ENCODE assay signal across 1 cellular context in the genomic region with DNA sequence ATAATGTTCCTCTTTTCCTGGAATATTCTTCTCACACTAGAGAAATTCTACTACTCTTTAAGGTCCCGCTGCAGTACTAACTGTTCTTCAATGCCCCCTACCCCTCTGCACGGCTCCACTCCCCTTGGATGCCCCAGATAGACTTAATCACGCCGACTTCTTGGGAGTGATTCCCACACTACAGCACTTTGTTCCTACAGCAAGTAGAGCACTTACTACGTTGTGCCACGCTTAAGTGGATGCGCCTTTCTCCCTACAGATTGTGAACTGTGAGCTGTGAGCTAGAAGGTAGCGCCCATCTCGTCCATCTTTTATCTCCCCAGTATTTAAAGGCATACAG.
TF ChIP-seq lines count a peak whose summit lies in the region.

No MANE protein-coding gene starts in this region.

TF ChIP-seq in IMR-90, 13 proteins besides CTCF, POLR2A, EP300 and RAD21:
- TF ChIP-seq MAFK (IDR thresholded peaks at IDR 0.05; ENCODE audit: low read depth, low read length) (no peak), RCOR1 (IDR thresholded peaks at IDR 0.05; ENCODE audit: insufficient replicate concordance, low read length) (no peak), CEBPB (IDR thresholded peaks at IDR 0.05; ENCODE audit: low read depth, low read length) (no peak), NFE2L2 (IDR thresholded peaks at IDR 0.05; ENCODE audit: low read depth, low read length) (no peak), MXI1 (IDR thresholded peaks at IDR 0.05; ENCODE audit: borderline replicate concordance, low read depth, low read length) (no peak), SMC3 (IDR thresholded peaks at IDR 0.05; ENCODE audit: low read depth, low read length) (no peak), BHLHE40 (IDR thresholded peaks at IDR 0.05; ENCODE audit: low read depth, low read length) (no peak), MAZ (IDR thresholded peaks at IDR 0.05; ENCODE audit: borderline replicate concordance, low read depth, low read length) (no peak), FOS (IDR thresholded peaks at IDR 0.05; ENCODE audit: low read depth, low read length) (no peak)
- TF ChIP-seq, protein P1, sequence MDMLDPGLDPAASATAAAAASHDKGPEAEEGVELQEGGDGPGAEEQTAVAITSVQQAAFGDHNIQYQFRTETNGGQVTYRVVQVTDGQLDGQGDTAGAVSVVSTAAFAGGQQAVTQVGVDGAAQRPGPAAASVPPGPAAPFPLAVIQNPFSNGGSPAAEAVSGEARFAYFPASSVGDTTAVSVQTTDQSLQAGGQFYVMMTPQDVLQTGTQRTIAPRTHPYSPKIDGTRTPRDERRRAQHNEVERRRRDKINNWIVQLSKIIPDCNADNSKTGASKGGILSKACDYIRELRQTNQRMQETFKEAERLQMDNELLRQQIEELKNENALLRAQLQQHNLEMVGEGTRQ (IDR thresholded peaks at IDR 0.05; ENCODE audit: low read depth, low read length): no peak
- TF ChIP-seq, protein P2, sequence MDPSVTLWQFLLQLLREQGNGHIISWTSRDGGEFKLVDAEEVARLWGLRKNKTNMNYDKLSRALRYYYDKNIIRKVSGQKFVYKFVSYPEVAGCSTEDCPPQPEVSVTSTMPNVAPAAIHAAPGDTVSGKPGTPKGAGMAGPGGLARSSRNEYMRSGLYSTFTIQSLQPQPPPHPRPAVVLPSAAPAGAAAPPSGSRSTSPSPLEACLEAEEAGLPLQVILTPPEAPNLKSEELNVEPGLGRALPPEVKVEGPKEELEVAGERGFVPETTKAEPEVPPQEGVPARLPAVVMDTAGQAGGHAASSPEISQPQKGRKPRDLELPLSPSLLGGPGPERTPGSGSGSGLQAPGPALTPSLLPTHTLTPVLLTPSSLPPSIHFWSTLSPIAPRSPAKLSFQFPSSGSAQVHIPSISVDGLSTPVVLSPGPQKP (IDR thresholded peaks at IDR 0.05; ENCODE audit: borderline replicate concordance, low read depth, low read length): no peak
